In genomic region chr10:60816624-60817023, GRCh38 we compare ENCODE assay signal across 8 cellular contexts. TPM values are rescaled to one million over a fixed set of nuclear protein-coding genes. Genes with fewer than 3 reads are reported as not detected.
DNase-seq lines count a peak whose midpoint lies in the region; ATAC-seq and TF ChIP-seq lines count a peak whose summit lies in the region.

No MANE protein-coding gene starts in this region.

- H4K20me1 ChIP-seq in OCI-LY3 (ENCODE audit: insufficient read depth, low read length) = no peaks in the 10 kb centered on the region

- no peak overlapping the region; the same call in 1 of the 2 replicates for H3K9ac ChIP-seq in OCI-LY3 (ENCODE audit: low read length)
- no peak overlapping the region for H3K9ac ChIP-seq in skeletal muscle tissue (ENCODE audit: low read depth in 1 of 3, low read length in 3 of 3)

- no peaks in the 10 kb centered on the region for H3K27me3 ChIP-seq in OCI-LY3 (ENCODE audit: low read depth, low read length)
- H3K27me3 ChIP-seq in skeletal muscle tissue (ENCODE audit: control insufficient read depth in 3 of 3, insufficient read depth in 3 of 3, low read length in 3 of 3) = no peaks in the 10 kb centered on the region

- peak; percentile 66 for TF ChIP-seq CTCF in OCI-LY3 (IDR thresholded peaks at IDR 0.05; ENCODE audit: low read depth, low read length)

- ATAC-seq in GM21515 (IDR thresholded peaks at IDR 0.05; ENCODE audit: unreplicated experiment) = peak; percentile 78

- peak overlapping the region; percentile 51 for H3K4me2 ChIP-seq in OCI-LY3 (ENCODE audit: low read length)

- no peaks in the 10 kb centered on the region for H3K79me2 ChIP-seq in OCI-LY3 (ENCODE audit: low read length)

- no peaks in the 10 kb centered on the region for H3K9me3 ChIP-seq in OCI-LY3 (ENCODE audit: insufficient read depth, low read length)
- no peaks in the 10 kb centered on the region for H3K9me3 ChIP-seq in skeletal muscle tissue (ENCODE audit: control insufficient read depth in 3 of 3, low read length in 3 of 3)

- H3K4me1 ChIP-seq in OCI-LY3 (ENCODE audit: low read length) (peaks cover 6% of the 10 kb centered on the region), skeletal muscle tissue (ENCODE audit: control insufficient read depth in 3 of 3, insufficient read depth in 3 of 3, low read length in 3 of 3) (peaks cover 16 to 21% (median 17%) of the 10 kb centered on the region in 3 donors)

- H3K4me3 ChIP-seq in OCI-LY3 (ENCODE audit: low read length) (peak overlapping the region; percentile 42), skeletal muscle tissue (ENCODE audit: low read length in 3 of 3) (no peak overlapping the region)

- DNase-seq in activated T-cell treated with anti-CD3 and anti-CD28 coated beads for 48 hours (ENCODE audit: low read depth) (peak; percentile 3), HT-29 (ENCODE audit: low spot score) (peak; percentile 78), brain pericyte (ENCODE audit: low read depth, low spot score) (peak; percentile 61), iPS DF 4.7 (ENCODE audit: extremely low read depth, low spot score) (peak; percentile 56)
- DNase-seq in activated T-cell treated with anti-CD3 and anti-CD28 coated beads, Interleukin-2, amount 50 U/mL, for 1 hour = no peak

- H2AFZ ChIP-seq in OCI-LY3 (ENCODE audit: low read depth, low read length) = no peak overlapping the region

- H3K27ac ChIP-seq in OCI-LY3 (ENCODE audit: low read length) = no peak overlapping the region
- peak overlapping the region; percentile 37 for H3K27ac ChIP-seq in skeletal muscle tissue (ENCODE audit: low read depth, low read length)

- no peaks in the 10 kb centered on the region for H3K36me3 ChIP-seq in OCI-LY3 (replicated peaks; ENCODE audit: low read depth, low read length)
- no peaks in the 10 kb centered on the region for H3K36me3 ChIP-seq in skeletal muscle tissue (ENCODE audit: control insufficient read depth in 3 of 3, insufficient read depth in 3 of 3, low read length in 3 of 3)

RNA-seq across cellular contexts. Expression of gene CDK1, which starts 38.3 kb away (rescaled TPM):
- total RNA-seq in HT-29 (2014; rRNA removed; shearing (Covaris generic)) = 36.2 and 46.5 TPM in 2 replicates
- total RNA-seq in skeletal muscle tissue = 17.2 TPM
